Comparison of ENCODE assay signal across 14 cellular contexts in the genomic region with DNA sequence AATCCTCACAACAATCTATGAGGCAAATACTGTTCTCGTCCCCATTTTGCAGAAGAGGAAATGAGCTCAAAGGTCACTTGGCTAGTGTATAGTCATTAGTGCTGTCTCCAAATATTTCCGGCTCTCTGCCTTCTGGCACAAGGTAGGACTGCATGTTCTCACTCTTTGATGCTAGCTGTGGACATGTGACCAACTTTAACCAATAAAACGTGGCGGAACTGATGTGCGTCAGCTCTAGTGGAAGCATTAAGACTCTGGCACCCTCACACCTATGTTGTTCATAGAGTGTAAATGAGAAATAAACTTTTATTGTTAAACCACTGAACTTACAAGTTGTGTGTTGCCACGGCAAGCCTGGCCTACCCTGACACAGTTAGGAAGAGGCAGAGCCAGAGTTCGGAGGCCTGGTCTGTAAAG. TPM values are rescaled to one million over a fixed set of nuclear protein-coding genes. Genes with fewer than 3 reads are reported as not detected.
DNase-seq lines count a peak whose midpoint lies in the region; ATAC-seq, FAIRE-seq and TF ChIP-seq lines count a peak whose summit lies in the region.
"Had no signal": no experiment of that assay in that cellular context is flagged by ENCODE, and none has a peak within 500 bp of the region (broad histone marks: within the 10 kb centered on the region; RNA-seq: fewer than 3 reads in every experiment).

No MANE protein-coding gene starts in this region.

- no peak overlapping the region for H2BK20ac ChIP-seq in H1 (ENCODE audit: low read length)

- no peak overlapping the region for H4K8ac ChIP-seq in H1 (ENCODE audit: extremely low read depth, insufficient read depth, low read length)

- no peak overlapping the region for H3K9ac ChIP-seq in H1 (replicated peaks in 1 of 4; ENCODE audit: extremely low read depth in 1 of 4, low read depth in 3 of 4, low read length in 3 of 4)
- H3K9ac ChIP-seq: SK-N-SH had no signal

- POLR2A ChIA-PET in H1 (lab: Charles Lee; ENCODE audit: partially characterized antibody): interaction anchor here (1.3 kb wide), 1 partner anchor 30 kb away, joined by 3 read pairs; no protein-coding TSS in a partner anchor

- H2BK15ac ChIP-seq in H1 (ENCODE audit: low read length): no peak overlapping the region

- H2AFZ ChIP-seq in H1 (ENCODE audit: low read length): no peak overlapping the region

- H3K4me1 ChIP-seq in H1 (replicated peaks in 1 of 4; ENCODE audit: control insufficient read depth in 3 of 4, insufficient read depth in 4 of 4, low read length in 3 of 4): peaks cover 5 to 18% (median 13%) of the 10 kb centered on the region in 4 experiments
- no peaks in the 10 kb centered on the region for H3K4me1 ChIP-seq in aorta (ENCODE audit: control insufficient read depth in 1 of 2, insufficient read depth in 2 of 2, low read length in 2 of 2)
- H3K4me1 ChIP-seq: foreskin keratinocyte had no signal

- TF ChIP-seq CTCF in H1 (IDR thresholded peaks at IDR 0.05; ENCODE audit: control extremely low read depth in 1 of 3, insufficient read depth in 1 of 3, low read depth in 1 of 3, low read length in 3 of 3) (no peak), GM10266 (IDR thresholded peaks at IDR 0.05; ENCODE audit: control insufficient read depth, insufficient read depth, low read depth, missing control alignments) (no peak)

- WGBS in H1 (ENCODE audit: extremely low coverage in 1 of 2, insufficient coverage in 1 of 2, insufficient read length in 1 of 2, insufficient replicate concordance in 2 of 2, low coverage in 1 of 2, low lambda C conversion rate in 2 of 2, missing lambda C conversion rate in 1 of 2), 2 experiments: 92% methylated on average over 7 of the region's 7 CpGs; no CpG with 5 or more reads in 1 of the 2 experiments
- 71% methylated on average over 7 of the region's 7 CpGs for WGBS in aorta, 2 donors

- no peaks in the 10 kb centered on the region for H3K9me3 ChIP-seq in H1 (ENCODE audit: insufficient read depth in 2 of 2, low read depth in 1 of 2, low read length in 1 of 2)
- no peaks in the 10 kb centered on the region for H3K9me3 ChIP-seq in aorta (ENCODE audit: control insufficient read depth, low read length)
- H3K9me3 ChIP-seq: MG63, SK-N-SH had no signal

- no peak overlapping the region for H2BK120ac ChIP-seq in H1 (replicated peaks; ENCODE audit: low read depth, low read length)

- H3K23me2 ChIP-seq in H1 (ENCODE audit: low read depth, low read length): peaks cover 7% of the 10 kb centered on the region; the same call in 1 of the 2 replicates

- DNase-seq in Right ventricle myocardium superior (no peak), Right ventricle myocardium inferior (ENCODE audit: missing footprints) (no peak), H1 (ENCODE audit: low read depth in 1 of 2, low spot score in 2 of 2) (no peak), medulla oblongata (ENCODE audit: extremely low spot score) (peak; percentile 73), aorta (no peak), NCI-H748 treated with DMSO at 0.1 percent for 48 hours (lab: John Stamatoyannopoulos, UW) (no peak), GM10266 (ENCODE audit: extremely low spot score) (no peak)
- DNase-seq: activated CD4-positive, alpha-beta T cell treated with anti-CD3 and anti-CD28 coated beads, Interleukin-2, amount 10 ng/mL, durations not matched to agents 7 days and 5 days; activated naive CD4-positive, alpha-beta T cell; DND-41; foreskin keratinocyte; MG63; SK-N-SH had no signal

- H3K4ac ChIP-seq in H1 (replicated peaks; ENCODE audit: insufficient read length, low read depth, low read length): no peak overlapping the region

- H4K20me1 ChIP-seq in H1 (replicated peaks in 1 of 2; ENCODE audit: control insufficient read depth in 1 of 2, insufficient read depth in 2 of 2, low read length in 2 of 2): peaks cover 0 to 1% of the 10 kb centered on the region in 2 experiments

- no peak overlapping the region for H3K14ac ChIP-seq in H1 (ENCODE audit: insufficient read length)

- no peaks in the 10 kb centered on the region for H3K79me1 ChIP-seq in H1 (ENCODE audit: low read depth, low read length)

- H3K27me3 ChIP-seq in H1 (replicated peaks in 1 of 4; ENCODE audit: control insufficient read depth in 3 of 4, extremely low read depth in 1 of 4, insufficient read depth in 3 of 4, low read length in 3 of 4) (no peaks in the 10 kb centered on the region), aorta (ENCODE audit: control insufficient read depth in 1 of 2, insufficient read depth in 2 of 2, low read length in 1 of 2) (no peaks in the 10 kb centered on the region)
- H3K27me3 ChIP-seq: MG63 had no signal

- no peak overlapping the region for H2AK5ac ChIP-seq in H1 (ENCODE audit: low read depth, low read length)

- TF ChIP-seq EP300 in H1 (IDR thresholded peaks at IDR 0.05; ENCODE audit: borderline replicate concordance in 1 of 2, low read depth in 2 of 2, low read length in 2 of 2): no peak

- H3K23ac ChIP-seq in H1 (ENCODE audit: insufficient read length): no peak overlapping the region

- H3K4me2 ChIP-seq in H1 (ENCODE audit: insufficient read depth in 1 of 2, low read depth in 2 of 2, low read length in 2 of 2): no peak overlapping the region
- H3K4me2 ChIP-seq: SK-N-SH had no signal

- H3K27ac ChIP-seq in H1 (ENCODE audit: low read depth, low read length): no peak overlapping the region
- no peak overlapping the region for H3K27ac ChIP-seq in aorta (ENCODE audit: low read depth in 1 of 2, low read length in 2 of 2)
- H3K27ac ChIP-seq: foreskin keratinocyte had no signal

- no peak overlapping the region for H3K56ac ChIP-seq in H1 (replicated peaks; ENCODE audit: insufficient read length, low read depth, low read length)

- no peak overlapping the region for H3K18ac ChIP-seq in H1 (ENCODE audit: extremely low read depth, low read length)

- no peak overlapping the region for H2BK12ac ChIP-seq in H1 (ENCODE audit: low read depth, low read length)

- H3K4me3 ChIP-seq in H1 (ENCODE audit: extremely low read depth in 1 of 4, insufficient read depth in 2 of 4, low read depth in 3 of 4, low read length in 4 of 4) (no peak overlapping the region), aorta (ENCODE audit: low read length in 2 of 2) (no peak overlapping the region)
- H3K4me3 ChIP-seq: MG63 had no signal

- intact Hi-C loops in Right ventricle myocardium superior (cut with DNase I): no loop called here
- intact Hi-C loops in Right ventricle myocardium inferior (cut with DNase I): no loop called here
- intact Hi-C loops in aorta (cut with DNase I): loop anchor here in 1 of 2 donors (10.0 kb wide), 1 partner anchor 86 kb away; the partner anchor contains the start of gene CACNA1S

- TF ChIP-seq RAD21 in H1 (IDR thresholded peaks at IDR 0.05 in 1 of 2, conservative IDR thresholded peaks at IDR 0.05 in 1 of 2; ENCODE audit: low read depth in 2 of 2, low read length in 2 of 2): no peak

- no peak for FAIRE-seq in H1 (lab: Jason Lieb, UNC)

- no peak for TF ChIP-seq POLR2A in H1 (IDR thresholded peaks at IDR 0.05; ENCODE audit: control extremely low read depth in 1 of 2, low read depth in 2 of 2, low read length in 2 of 2)

- CTCF ChIA-PET in H1 (lab: Charles Lee; ENCODE audit: partially characterized antibody): interaction anchor here (1.1 to 23.5 kb wide), 7 partner anchors 10 to 80 kb away, joined by 3 to 532 read pairs (median 4); no protein-coding TSS in a partner anchor

- no peak overlapping the region for H4K91ac ChIP-seq in H1 (replicated peaks; ENCODE audit: insufficient read length, low read length)

- H3K79me2 ChIP-seq in H1 (ENCODE audit: control insufficient read depth in 1 of 2, insufficient read depth in 2 of 2, low read length in 2 of 2): no peaks in the 10 kb centered on the region

- ATAC-seq in Right ventricle myocardium superior (ENCODE audit: poor library complexity): peak; percentile 42
- no peak for ATAC-seq in Right ventricle myocardium inferior
- peak; percentile 68 for ATAC-seq in aorta (ENCODE audit: low FRiP score)
- ATAC-seq in HG03045 (IDR thresholded peaks at IDR 0.05; ENCODE audit: unreplicated experiment): no peak
- ATAC-seq: foreskin keratinocyte had no signal

- no peak overlapping the region for H4K5ac ChIP-seq in H1 (ENCODE audit: insufficient read length, low read depth, low read length)

- H2BK5ac ChIP-seq in H1 (ENCODE audit: low read depth, low read length): no peak overlapping the region

- H3K36me3 ChIP-seq in H1 (ENCODE audit: control insufficient read depth in 2 of 4, insufficient read depth in 4 of 4, low read length in 3 of 4): peaks cover 0 to 5% (median 0%) of the 10 kb centered on the region in 4 experiments; a peak in 3 of 8 replicates
- no peaks in the 10 kb centered on the region for H3K36me3 ChIP-seq in aorta (ENCODE audit: control insufficient read depth in 1 of 2, insufficient read depth in 2 of 2, low read length in 1 of 2)
- H3K36me3 ChIP-seq: MG63 had no signal

TF ChIP-seq in H1, 55 proteins besides CTCF, POLR2A, EP300 and RAD21:
- TF ChIP-seq, protein P1, sequence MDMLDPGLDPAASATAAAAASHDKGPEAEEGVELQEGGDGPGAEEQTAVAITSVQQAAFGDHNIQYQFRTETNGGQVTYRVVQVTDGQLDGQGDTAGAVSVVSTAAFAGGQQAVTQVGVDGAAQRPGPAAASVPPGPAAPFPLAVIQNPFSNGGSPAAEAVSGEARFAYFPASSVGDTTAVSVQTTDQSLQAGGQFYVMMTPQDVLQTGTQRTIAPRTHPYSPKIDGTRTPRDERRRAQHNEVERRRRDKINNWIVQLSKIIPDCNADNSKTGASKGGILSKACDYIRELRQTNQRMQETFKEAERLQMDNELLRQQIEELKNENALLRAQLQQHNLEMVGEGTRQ (IDR thresholded peaks at IDR 0.05; ENCODE audit: low read length): 0 out of 2 replicates have a peak, but pooled peaks have one; percentile 31
- TF ChIP-seq SRF (IDR thresholded peaks at IDR 0.05; ENCODE audit: low read depth, low read length): no peak

RNA-seq across cellular contexts. Expression of gene KIF21B, which starts 5.0 kb away (rescaled TPM):
- total RNA-seq in Right ventricle myocardium superior (0.24 TPM), Right ventricle myocardium inferior (0.43 TPM), aorta (1 to 10 TPM; 4.0 to 4.6 TPM)
- total RNA-seq in H1 (2021; fragmentation: NEBNext Ultra II Directional; extraction: Animal tissue kit (Norgen Biotek cat#: 25700)): 26.5 and 27.2 TPM in 2 replicates
- polyA plus RNA-seq in H1 (2011; rRNA removed) (10.8 and 20.1 TPM in 2 replicates), aorta (under 1 TPM; 0.31 to 0.63 TPM)
- polyA plus RNA-seq in H1 (2011; cell fraction: cytosol; rRNA removed): 12.4 TPM
- 38.7 TPM for polyA plus RNA-seq in H1 (2011; cell fraction: nucleus; rRNA removed)
- polyA plus RNA-seq in H1 (2012, experiment 1 of 2): 10.4 to 15.3 TPM (median 13.4 TPM) in 4 replicates
- polyA plus RNA-seq in H1 (2012, experiment 2 of 2): 10.2 TPM
- polyA plus RNA-seq in H1 (2013, experiment 1 of 2): 9.0 TPM
- polyA plus RNA-seq in H1 (2013, experiment 2 of 2): 8.8 TPM
- polyA minus RNA-seq in H1 (2011; rRNA and poly(A)+ RNA removed): 15.0 and 21.9 TPM in 2 replicates
- polyA minus RNA-seq in H1 (2011; cell fraction: cytosol; rRNA and poly(A)+ RNA removed): 17.5 TPM
- 22.0 TPM for polyA minus RNA-seq in H1 (2011; cell fraction: nucleus; rRNA and poly(A)+ RNA removed)

Comparison
In these comparisons a context has a peak if more than half of its experiments do, and no peak if none do; other contexts are left out.
1. ATAC-seq: peak in Right ventricle myocardium superior (single experiment) and aorta (single experiment); none in Right ventricle myocardium inferior (single experiment) and HG03045 (single experiment).